11 cellular contexts compared by ENCODE assay signal in the genomic region with DNA sequence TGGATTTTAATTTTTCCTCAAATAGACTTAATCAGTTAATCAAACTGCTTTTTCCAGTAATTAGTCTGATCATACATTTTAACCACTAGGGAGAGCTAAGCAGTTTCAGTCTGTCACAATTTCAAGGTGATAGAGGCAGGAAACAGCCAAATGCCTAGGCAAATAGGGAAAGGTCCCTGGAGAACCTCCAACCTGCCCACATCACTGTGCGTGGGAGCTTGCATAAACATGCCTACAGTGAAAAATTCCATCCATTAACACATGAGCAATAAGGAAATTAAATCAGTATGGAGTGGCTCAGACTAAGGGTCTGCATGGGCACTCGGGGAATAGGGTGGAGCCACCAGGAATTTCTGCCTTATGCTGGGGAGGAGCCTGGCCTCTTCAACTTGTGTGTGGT.
DNase-seq lines count a peak whose midpoint lies in the region; ATAC-seq and TF ChIP-seq lines count a peak whose summit lies in the region.
"Had no signal": no experiment of that assay in that cellular context is flagged by ENCODE, and none has a peak within 500 bp of the region (broad histone marks: within the 10 kb centered on the region; RNA-seq: fewer than 3 reads in every experiment).

No MANE protein-coding gene starts in this region.

- 11 to 23% methylated on average over 2 of the region's 2 CpGs for WGBS in body of pancreas, 2 donors

- ATAC-seq in body of pancreas: peak; percentile 64
- ATAC-seq in omental fat pad (ENCODE audit: low FRiP score): no peak

- TF ChIP-seq CTCF in AG09309 (IDR thresholded peaks at IDR 0.05; ENCODE audit: control insufficient read depth, insufficient read depth, low read depth, low read length, missing control alignments) (peak; percentile 27), body of pancreas (IDR thresholded peaks at IDR 0.05) (peak in 4 of 7 experiments; percentile 45 to 52 (median 48)), kidney epithelial cell (IDR thresholded peaks at IDR 0.05; ENCODE audit: insufficient read depth, low read length, poor library complexity, severe bottlenecking) (peak; percentile 18), omental fat pad (IDR thresholded peaks at IDR 0.05) (no peak)

- no peak overlapping the region for H3K27ac Mint-ChIP-seq in activated CD4-positive, alpha-beta T cell treated with anti-CD3 and anti-CD28 coated beads, Interleukin-2, amount 10 ng/mL, durations not matched to agents 7 days and 5 days
- H3K27ac Mint-ChIP-seq: T-helper 1 cell treated with Interleukin-12 subunit alpha and Interleukin-12 subunit beta and Interleukin-4 antibody, amounts not matched to agents 30 μg/mL and 1 μg/mL, for 36 hours had no signal

- no peak overlapping the region for H3K9ac ChIP-seq in Karpas-422 (ENCODE audit: low read length)

- CTCF ChIA-PET in activated CD4-positive, alpha-beta T cell treated with anti-CD3 and anti-CD28 coated beads, Interleukin-2, amount 10 ng/mL, durations not matched to agents 7 days and 5 days (lab: Charles Lee): no interaction called here

- H3K27me3 Mint-ChIP-seq in activated CD4-positive, alpha-beta T cell treated with anti-CD3 and anti-CD28 coated beads, Interleukin-2, amount 10 ng/mL, durations not matched to agents 7 days and 5 days: peaks cover 3% of the 10 kb centered on the region

- H2AFZ ChIP-seq in Karpas-422 (ENCODE audit: low read length): no peak overlapping the region

- H3K36me3 ChIP-seq in Karpas-422 (ENCODE audit: insufficient read depth, low read length): no peaks in the 10 kb centered on the region
- H3K36me3 ChIP-seq in body of pancreas (replicated peaks in 1 of 2; ENCODE audit: insufficient read depth in 1 of 2, low read depth in 2 of 2): no peaks in the 10 kb centered on the region
- no peaks in the 10 kb centered on the region for H3K36me3 ChIP-seq in kidney epithelial cell (ENCODE audit: control insufficient read depth, insufficient read depth, low read length)
- H3K36me3 ChIP-seq in H7 (replicated peaks; ENCODE audit: control insufficient read depth, insufficient read depth, low read length): no peaks in the 10 kb centered on the region

- H3K4me1 Mint-ChIP-seq in activated CD4-positive, alpha-beta T cell treated with anti-CD3 and anti-CD28 coated beads, Interleukin-2, amount 10 ng/mL, durations not matched to agents 7 days and 5 days: no peaks in the 10 kb centered on the region

- H3K4me1 ChIP-seq in Karpas-422 (ENCODE audit: low read length): peaks cover 4% of the 10 kb centered on the region; the same call in 1 of the 2 replicates
- H3K4me1 ChIP-seq in body of pancreas: peaks cover 4% of the 10 kb centered on the region

- TF ChIP-seq POLR2A in body of pancreas (IDR thresholded peaks at IDR 0.05): no peak

- H3K36me3 Mint-ChIP-seq in activated CD4-positive, alpha-beta T cell treated with anti-CD3 and anti-CD28 coated beads, Interleukin-2, amount 10 ng/mL, durations not matched to agents 7 days and 5 days (ENCODE audit: low read depth): no peaks in the 10 kb centered on the region

- H3K9me3 Mint-ChIP-seq in activated CD4-positive, alpha-beta T cell treated with anti-CD3 and anti-CD28 coated beads, Interleukin-2, amount 10 ng/mL, durations not matched to agents 7 days and 5 days: peaks cover 2% of the 10 kb centered on the region

- H3K4me3 Mint-ChIP-seq in activated CD4-positive, alpha-beta T cell treated with anti-CD3 and anti-CD28 coated beads, Interleukin-2, amount 10 ng/mL, durations not matched to agents 7 days and 5 days: no peak overlapping the region
- H3K4me3 Mint-ChIP-seq: T-helper 1 cell treated with Interleukin-12 subunit alpha and Interleukin-12 subunit beta and Interleukin-4 antibody, amounts not matched to agents 30 μg/mL and 1 μg/mL, for 36 hours had no signal

- H3K4me2 ChIP-seq in Karpas-422 (ENCODE audit: low read depth, low read length, poor library complexity, severe bottlenecking): no peak overlapping the region

- H3K27ac ChIP-seq in Karpas-422 (ENCODE audit: low read length): no peak overlapping the region
- no peak overlapping the region for H3K27ac ChIP-seq in body of pancreas

- POLR2A ChIA-PET in activated CD4-positive, alpha-beta T cell treated with anti-CD3 and anti-CD28 coated beads, Interleukin-2, amount 10 ng/mL, durations not matched to agents 7 days and 5 days (lab: Charles Lee): no interaction called here

- intact Hi-C loops in body of pancreas (cut with DNase I): no loop called here

- H4K20me1 ChIP-seq in Karpas-422 (ENCODE audit: insufficient read depth, low read depth, low read length): no peaks in the 10 kb centered on the region

- H3K4me3 ChIP-seq in AG09309 (ENCODE audit: control insufficient read depth, low read depth, low read length) (no peak overlapping the region), Karpas-422 (ENCODE audit: low read length) (no peak overlapping the region), body of pancreas (no peak overlapping the region), kidney epithelial cell (ENCODE audit: low read depth, low read length) (no peak overlapping the region), H7 (ENCODE audit: insufficient read depth, low read depth, low read length) (no peak overlapping the region)

- H3K79me2 ChIP-seq in Karpas-422 (ENCODE audit: low read length): no peaks in the 10 kb centered on the region

- H3K9me3 ChIP-seq in Karpas-422 (ENCODE audit: low read length) (peaks cover 5% of the 10 kb centered on the region), body of pancreas (no peaks in the 10 kb centered on the region)

- DNase-seq in AG09309 (ENCODE audit: low read depth): no peak
- peak; percentile 56 for DNase-seq in Karpas-422
- peak; percentile 18 to 57 (median 46) for DNase-seq in body of pancreas
- no peak for DNase-seq in kidney epithelial cell (ENCODE audit: low read depth)
- DNase-seq in omental fat pad (ENCODE audit: low spot score): no peak
- DNase-seq in iPS-NIHi11 (ENCODE audit: low spot score): no peak
- DNase-seq in activated CD4-positive, alpha-beta T cell treated with anti-CD3 and anti-CD28 coated beads, Interleukin-2, amount 10 ng/mL, durations not matched to agents 7 days and 5 days: no peak
- DNase-seq in H7: no peak
- DNase-seq: activated CD8-positive, alpha-beta memory T cell treated with anti-CD3 and anti-CD28 coated beads, Interleukin-2, amount 50 U/mL, for 48 hours; NCI-H510A had no signal

- H3K9me2 ChIP-seq in Karpas-422 (replicated peaks; ENCODE audit: insufficient read depth, low read length): no peaks in the 10 kb centered on the region

- no peaks in the 10 kb centered on the region; the same call in 1 of the 2 replicates for H3K27me3 ChIP-seq in Karpas-422 (ENCODE audit: low read length)
- H3K27me3 ChIP-seq in body of pancreas: no peaks in the 10 kb centered on the region
- no peaks in the 10 kb centered on the region for H3K27me3 ChIP-seq in kidney epithelial cell (ENCODE audit: control insufficient read depth, insufficient read depth, low read length)
- no peaks in the 10 kb centered on the region for H3K27me3 ChIP-seq in H7 (ENCODE audit: control insufficient read depth, insufficient read depth, low read length)

Comparison
In these comparisons a context has a peak if more than half of its experiments do, and no peak if none do; other contexts are left out.
1. DNase-seq: peak in Karpas-422 (single experiment) and body of pancreas (4 of 4); none in AG09309 (single experiment), kidney epithelial cell (single experiment), omental fat pad (single experiment), iPS-NIHi11 (single experiment), activated CD4-positive, alpha-beta T cell treated with anti-CD3 and anti-CD28 coated beads, Interleukin-2, amount 10 ng/mL, durations not matched to agents 7 days and 5 days (single experiment) and H7 (single experiment).
2. CTCF ChIP-seq: peak in AG09309 (single experiment), body of pancreas (4 of 7) and kidney epithelial cell (single experiment); none in omental fat pad (0 of 3).